In genomic region chr2:241314933-241315182, GRCh38 we compare ENCODE assay signal across 8 cellular contexts. TPM values are rescaled to one million over a fixed set of nuclear protein-coding genes. Genes with fewer than 3 reads are reported as not detected.
A peak's percentile ranks its signal among the peaks of the same experiment; 100 is the strongest.
DNase-seq lines count a peak whose midpoint lies in the region; ATAC-seq and TF ChIP-seq lines count a peak whose summit lies in the region.

No MANE protein-coding gene starts in this region.

- no peaks in the 10 kb centered on the region for H3K9me3 ChIP-seq in SK-N-SH
- H3K9me3 ChIP-seq in iPS-18c (ENCODE audit: control insufficient read depth, insufficient read depth, low read length), result no peaks in the 10 kb centered on the region

- CTCF ChIA-PET in SK-N-SH (lab: Yijun Ruan, JAX), result interaction anchor here (0.8 to 3.4 kb wide), 9 partner anchors 9 to 495 kb away, joined by 3 to 29 read pairs (median 3); partner anchors contain the start of gene KIF1A
- CTCF ChIA-PET in activated CD4-positive, alpha-beta memory T cell treated with anti-CD3 and anti-CD28 coated beads for 36 hours (lab: Charles Lee), result interaction anchor here (1.2 kb wide), 1 partner anchor 748 kb away, joined by 3 read pairs; no protein-coding TSS in a partner anchor

- peak; percentile 19 for TF ChIP-seq RAD21 in SK-N-SH (IDR thresholded peaks at IDR 0.05; ENCODE audit: low read length)

- no peak for TF ChIP-seq EP300 in SK-N-SH (IDR thresholded peaks at IDR 0.05; ENCODE audit: borderline replicate concordance in 1 of 2, low read depth in 1 of 2, low read length in 1 of 2)

- H4K20me1 ChIP-seq in SK-N-SH (ENCODE audit: insufficient read depth), result peaks cover 53% of the 10 kb centered on the region

- H3K9me3 Mint-ChIP-seq in activated CD4-positive, alpha-beta memory T cell treated with anti-CD3 and anti-CD28 coated beads for 36 hours, result no peaks in the 10 kb centered on the region

- peak overlapping the region; percentile 79 for H2AFZ ChIP-seq in SK-N-SH (ENCODE audit: low read depth)

- POLR2A ChIA-PET in SK-N-SH (lab: Yijun Ruan, JAX), result interaction anchor here (0.6 to 3.0 kb wide), 8 partner anchors 11 to 213 kb away, joined by 3 to 24 read pairs (median 3); partner anchors contain the start of gene MTERF4
- POLR2A ChIA-PET in activated CD4-positive, alpha-beta memory T cell treated with anti-CD3 and anti-CD28 coated beads for 36 hours (lab: Charles Lee), result interaction anchor here (0.9 to 1.9 kb wide), 5 partner anchors 8 to 746 kb away, joined by 3 to 4 read pairs (median 3); partner anchors contain the start of gene RNPEPL1

- peak overlapping the region; percentile 88 for H3K4me2 ChIP-seq in SK-N-SH

- TF ChIP-seq CTCF in SK-N-SH (IDR thresholded peaks at IDR 0.05), result no peak

- H3F3A ChIP-seq in SK-N-SH (replicated peaks; ENCODE audit: insufficient read depth), result peaks cover 12% of the 10 kb centered on the region

- peaks cover 92% of the 10 kb centered on the region for H3K79me2 ChIP-seq in SK-N-SH (ENCODE audit: insufficient read depth)

- WGBS in SK-N-SH (ENCODE audit: low lambda C conversion rate), result no CpG with 5 or more reads among the region's 29 CpGs

- H3K9me2 ChIP-seq in SK-N-SH, result no peaks in the 10 kb centered on the region

- H3K27ac ChIP-seq in SK-N-SH (ENCODE audit: low read depth in 2 of 2, low read length in 1 of 2) (peak overlapping the region; percentile 99 to 100), substantia nigra (ENCODE audit: low read depth, low read length, poor library complexity, severe bottlenecking) (peak overlapping the region; percentile 99)

- peaks cover 21 to 22% of the 10 kb centered on the region in 2 experiments; a peak in 3 of 4 replicates for H3K4me1 ChIP-seq in SK-N-SH (ENCODE audit: control insufficient read depth in 1 of 2, insufficient read depth in 2 of 2, low read depth in 1 of 2, low read length in 1 of 2)

- H3K36me3 Mint-ChIP-seq in activated CD4-positive, alpha-beta memory T cell treated with anti-CD3 and anti-CD28 coated beads for 36 hours, result peaks cover 26% of the 10 kb centered on the region

- H3K4me1 Mint-ChIP-seq in activated CD4-positive, alpha-beta memory T cell treated with anti-CD3 and anti-CD28 coated beads for 36 hours (ENCODE audit: low read depth), result peaks cover 66% of the 10 kb centered on the region

- no peaks in the 10 kb centered on the region for H3K27me3 ChIP-seq in SK-N-SH (ENCODE audit: insufficient read depth)

- H3K9ac ChIP-seq in SK-N-SH, result peak overlapping the region; percentile 99

- peaks cover 13 to 29% of the 10 kb centered on the region in 2 experiments for H3K36me3 ChIP-seq in SK-N-SH (replicated peaks in 1 of 2; ENCODE audit: control insufficient read depth in 1 of 2, insufficient read depth in 2 of 2, low read length in 1 of 2)

- peak overlapping the region; percentile 98 for H3K4me3 Mint-ChIP-seq in activated CD4-positive, alpha-beta memory T cell treated with anti-CD3 and anti-CD28 coated beads for 36 hours

- DNase-seq in SK-N-SH, result no peak
- DNase-seq in activated CD4-positive, alpha-beta memory T cell treated with anti-CD3 and anti-CD28 coated beads for 36 hours, result no peak
- DNase-seq in substantia nigra (lab: John Stamatoyannopoulos, UW), result peak in 2 of 49 donors; percentile 51 to 70
- DNase-seq in hepatic stellate cell (ENCODE audit: low spot score), result no peak
- no peak for DNase-seq in cortex of kidney (lab: John Stamatoyannopoulos, UW)

- peak overlapping the region; percentile 100 for H3K27ac Mint-ChIP-seq in activated CD4-positive, alpha-beta memory T cell treated with anti-CD3 and anti-CD28 coated beads for 36 hours

- H3K4me3 ChIP-seq in SK-N-SH (ENCODE audit: low read depth in 2 of 2, low read length in 1 of 2) (peak overlapping the region; percentile 96 to 97), iPS-18c (ENCODE audit: insufficient read depth, low read depth, low read length) (peak overlapping the region; percentile 97)

- ATAC-seq in SK-N-SH treated with all-trans-retinoic acid at 6 μM for 48 hours, result no peak
- ATAC-seq in GM21825 (IDR thresholded peaks at IDR 0.05; ENCODE audit: unreplicated experiment), result no peak

- intact Hi-C loops in activated CD4-positive, alpha-beta memory T cell treated with anti-CD3 and anti-CD28 coated beads for 36 hours (cut with micrococcal nuclease), result loop anchor here (1.0 to 10.0 kb wide), 12 partner anchors 41 to 749 kb away; partner anchors contain the start of genes ATG4B, DTYMK, FARP2 and ING5

- no peaks in the 10 kb centered on the region for H3K27me3 Mint-ChIP-seq in activated CD4-positive, alpha-beta memory T cell treated with anti-CD3 and anti-CD28 coated beads for 36 hours

TF ChIP-seq in SK-N-SH, 30 proteins besides CTCF, POLR2A, EP300 and RAD21 (continues in another document):
- no peak for TF ChIP-seq MEF2A (IDR thresholded peaks at IDR 0.05; ENCODE audit: borderline replicate concordance, low read depth)
- TF ChIP-seq REST (IDR thresholded peaks at IDR 0.05; ENCODE audit: low read depth, low read length), result no peak
- no peak for TF ChIP-seq ELF1 (IDR thresholded peaks at IDR 0.05)
- TF ChIP-seq TCF12 (IDR thresholded peaks at IDR 0.05), result no peak

TF ChIP-seq in SK-N-SH treated with all-trans-retinoic acid at 6 μM for 48 hours, 23 proteins besides CTCF, POLR2A, EP300 and RAD21 (continues in another document):
- TF ChIP-seq CSRNP3 (CRISPR knock-in tag; IDR thresholded peaks at IDR 0.05) (no peak), ARNTL (CRISPR knock-in tag; IDR thresholded peaks at IDR 0.05; ENCODE audit: borderline replicate concordance, low read depth) (no peak), ZFP30 (CRISPR knock-in tag; IDR thresholded peaks at IDR 0.05) (no peak), PPARA (CRISPR knock-in tag; IDR thresholded peaks at IDR 0.05; ENCODE audit: borderline replicate concordance) (no peak), TOX (CRISPR knock-in tag; IDR thresholded peaks at IDR 0.05; ENCODE audit: borderline replicate concordance) (no peak), SNAI2 (CRISPR knock-in tag; IDR thresholded peaks at IDR 0.05) (no peak), ZC3H10 (CRISPR knock-in tag; IDR thresholded peaks at IDR 0.05) (no peak), OSR1 (CRISPR knock-in tag; IDR thresholded peaks at IDR 0.05) (no peak), CREB5 (CRISPR knock-in tag; IDR thresholded peaks at IDR 0.05; ENCODE audit: low read depth) (no peak)

RNA-seq across cellular contexts. Expression of gene HDLBP, which starts 0.6 kb away (rescaled TPM):
- 211 and 263 TPM in 2 replicates for polyA plus RNA-seq in SK-N-SH (2012; rRNA removed)
- polyA plus RNA-seq in SK-N-SH (2012; cell fraction: cytosol; rRNA removed), result 190 and 208 TPM in 2 replicates
- 430 and 440 TPM in 2 replicates for polyA plus RNA-seq in SK-N-SH (2012; cell fraction: nucleus; rRNA removed)
- total RNA-seq in activated CD4-positive, alpha-beta memory T cell treated with anti-CD3 and anti-CD28 coated beads for 36 hours, result 100 to 1,000 TPM; 243 to 251 TPM

RNA-seq across cellular contexts. Expression of gene SEPTIN2, which starts 0.9 kb away (rescaled TPM):
- 226 and 330 TPM in 2 replicates for polyA plus RNA-seq in SK-N-SH (2012; rRNA removed)
- polyA plus RNA-seq in SK-N-SH (2012; cell fraction: cytosol; rRNA removed), result 307 and 361 TPM in 2 replicates
- polyA plus RNA-seq in SK-N-SH (2012; cell fraction: nucleus; rRNA removed), result 212 and 449 TPM in 2 replicates
- 100 to 1,000 TPM; 255 to 261 TPM for total RNA-seq in activated CD4-positive, alpha-beta memory T cell treated with anti-CD3 and anti-CD28 coated beads for 36 hours

RNA-seq across cellular contexts. Expression of gene FARP2, which starts 41.2 kb away (rescaled TPM):
- 11.5 and 13.9 TPM in 2 replicates for polyA plus RNA-seq in SK-N-SH (2012; rRNA removed)
- polyA plus RNA-seq in SK-N-SH (2012; cell fraction: cytosol; rRNA removed), result 11.9 and 13.0 TPM in 2 replicates
- 34.1 and 68.4 TPM in 2 replicates for polyA plus RNA-seq in SK-N-SH (2012; cell fraction: nucleus; rRNA removed)
- 10 to 100 TPM; 25.1 to 29.5 TPM for total RNA-seq in activated CD4-positive, alpha-beta memory T cell treated with anti-CD3 and anti-CD28 coated beads for 36 hours
